ENCODE assay signal across 1 cellular context in genomic region chr9:6766606-6767005, GRCh38.
TF ChIP-seq lines count a peak whose summit lies in the region.

No MANE protein-coding gene starts in this region.

TF ChIP-seq in H1, 55 proteins besides CTCF, POLR2A, EP300 and RAD21:
- TF ChIP-seq HDAC2 (IDR thresholded peaks at IDR 0.05; ENCODE audit: borderline replicate concordance in 1 of 2, low read depth in 2 of 2, low read length in 2 of 2): no peak
- TF ChIP-seq RBBP5 (IDR thresholded peaks at IDR 0.05; ENCODE audit: borderline replicate concordance, low read depth, low read length): no peak
- TF ChIP-seq GABPA (IDR thresholded peaks at IDR 0.05; ENCODE audit: borderline replicate concordance, insufficient read depth, low read length): no peak
- TF ChIP-seq CBX5 (IDR thresholded peaks at IDR 0.05; ENCODE audit: low read depth, low read length): no peak
- TF ChIP-seq SAP30 (IDR thresholded peaks at IDR 0.05; ENCODE audit: insufficient read depth, insufficient replicate concordance, low read length): no peak
- no peak for TF ChIP-seq HDAC6 (IDR thresholded peaks at IDR 0.05; ENCODE audit: low read depth, low read length)
- TF ChIP-seq CHD2 (IDR thresholded peaks at IDR 0.05; ENCODE audit: low read length): no peak
